9 cellular contexts compared by ENCODE assay signal in the genomic region with DNA sequence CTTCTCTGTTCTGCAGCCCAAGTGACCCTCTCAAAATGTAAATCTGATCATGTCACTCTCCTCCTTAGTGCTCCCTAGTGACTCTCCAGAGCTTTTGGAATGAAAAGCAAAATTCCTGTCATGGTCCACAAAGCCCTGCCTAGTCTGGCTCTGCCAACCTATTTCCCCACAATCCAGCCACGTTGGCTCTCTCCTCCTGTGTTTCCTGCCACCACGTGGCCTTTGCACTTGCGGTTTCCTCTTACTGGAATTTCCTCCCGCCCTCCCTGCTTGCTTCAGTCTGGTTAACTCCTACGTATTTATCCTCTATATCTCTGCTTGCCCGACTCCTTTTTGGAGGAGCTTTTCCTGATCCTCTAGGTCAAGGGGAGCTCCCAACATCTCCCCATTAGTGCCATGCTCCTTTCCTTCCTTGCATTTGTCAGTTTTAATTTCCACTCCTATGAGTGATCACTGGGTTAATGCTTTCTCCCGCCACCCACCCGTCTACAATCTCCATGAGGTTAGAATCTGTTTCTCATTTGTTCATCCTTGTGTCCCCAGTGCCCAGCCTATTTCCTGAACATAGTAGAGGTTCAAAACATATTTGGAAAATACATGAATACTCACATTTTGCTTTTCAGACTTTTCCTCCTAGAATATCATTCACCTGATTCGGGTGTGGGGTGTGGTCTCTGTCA. TPM values are rescaled to one million over a fixed set of nuclear protein-coding genes. Genes with fewer than 3 reads are reported as not detected.
DNase-seq lines count a peak whose midpoint lies in the region; ATAC-seq and TF ChIP-seq lines count a peak whose summit lies in the region.
"Had no signal": no experiment of that assay in that cellular context is flagged by ENCODE, and none has a peak within 500 bp of the region (broad histone marks: within the 10 kb centered on the region; RNA-seq: fewer than 3 reads in every experiment).

No MANE protein-coding gene starts in this region.

- no peaks in the 10 kb centered on the region for H4K20me1 ChIP-seq in mammary epithelial cell (ENCODE audit: insufficient read depth, low read length)

- H2AFZ ChIP-seq in mammary epithelial cell (ENCODE audit: low read depth, low read length), result peak overlapping the region; percentile 24

- no peak for ATAC-seq in GM18520 (IDR thresholded peaks at IDR 0.05; ENCODE audit: unreplicated experiment)

- DNase-seq in HL-60 (ENCODE audit: low read depth in 1 of 2, low spot score in 1 of 2) (peak in 1 of 2 experiments; percentile 36), mammary epithelial cell (peak; percentile 75), left kidney (ENCODE audit: low read depth, low spot score) (peak; percentile 34), tibial artery (peak; percentile 85 to 94), DMS 273 treated with DMSO at 0.1 percent for 48 hours (lab: John Stamatoyannopoulos, UW) (no peak), cerebellar cortex (ENCODE audit: low spot score) (no peak), NK-92 (lab: John Stamatoyannopoulos, UW; ENCODE audit: unreplicated experiment) (no peak)
- DNase-seq: NCI-H187 treated with DMSO at 0.1 percent for 48 hours had no signal

- BruUV-seq in mammary epithelial cell (replicated peaks; lab: Mats Ljungman, UMichigan), result no TSS peak

- in situ Hi-C loops in mammary epithelial cell (cut with MboI; ENCODE audit: low sequenced_read_pairs in 2 of 2), result no loop called here

- H3K36me3 ChIP-seq in mammary epithelial cell (ENCODE audit: insufficient read depth, low read length), result peaks cover 9% of the 10 kb centered on the region
- peaks cover 36 to 62% (median 54%) of the 10 kb centered on the region in 3 donors for H3K36me3 ChIP-seq in tibial artery

- H3K4me3 ChIP-seq in HL-60 (replicated peaks; ENCODE audit: insufficient read depth, low read length) (no peak overlapping the region), mammary epithelial cell (replicated peaks in 1 of 3; ENCODE audit: insufficient read depth in 1 of 3, low read depth in 2 of 3, low read length in 3 of 3) (no peak overlapping the region), tibial artery (peak overlapping the region; percentile 31 to 43)

- H3K27me3 ChIP-seq in HL-60 (ENCODE audit: insufficient read depth, poor library complexity, severe bottlenecking) (no peaks in the 10 kb centered on the region), mammary epithelial cell (ENCODE audit: insufficient read depth, low read length) (no peaks in the 10 kb centered on the region), tibial artery (no peaks in the 10 kb centered on the region)

- H3K27ac ChIP-seq in HL-60 (replicated peaks) (peak overlapping the region; percentile 45), mammary epithelial cell (ENCODE audit: insufficient read depth, low read depth, low read length) (peak overlapping the region; percentile 46), tibial artery (peak overlapping the region; percentile 83 to 85)

- H3K9ac ChIP-seq in mammary epithelial cell (ENCODE audit: insufficient read depth, low read length), result no peak overlapping the region

- H3K4me2 ChIP-seq in mammary epithelial cell (ENCODE audit: insufficient read depth, low read depth, low read length), result peak overlapping the region; percentile 32

- H3K4me1 ChIP-seq in mammary epithelial cell (ENCODE audit: insufficient read depth, low read length), result peaks cover 28% of the 10 kb centered on the region
- H3K4me1 ChIP-seq in tibial artery, result peaks cover 3 to 91% (median 59%) of the 10 kb centered on the region in 4 donors

- CTCF ChIA-PET in mammary epithelial cell (lab: Charles Lee; ENCODE audit: low non-redundant PET), result no interaction called here

- intact Hi-C loops in mammary epithelial cell (cut with micrococcal nuclease), result no loop called here
- intact Hi-C loops in tibial artery (cut with DNase I; ENCODE audit: low total_unique reads), result loop anchor here (10.0 kb wide), 1 partner anchor 143 kb away; no protein-coding TSS in a partner anchor

- WGBS in mammary epithelial cell (ENCODE audit: low coverage, missing lambda C conversion rate), result 29% methylated on average over 7 of the region's 9 CpGs

- dilution Hi-C loops in mammary epithelial cell (cut with HindIII; ENCODE audit: low sequenced_read_pairs), result no loop called here

- no peak for TF ChIP-seq CTCF in HL-60 (IDR thresholded peaks at IDR 0.05; ENCODE audit: insufficient read depth, low read length)
- TF ChIP-seq CTCF in mammary epithelial cell (conservative IDR thresholded peaks at IDR 0.05 in 1 of 2, IDR thresholded peaks at IDR 0.05 in 1 of 2; ENCODE audit: extremely low read depth in 1 of 2, insufficient read depth in 1 of 2, low read depth in 1 of 2, low read length in 2 of 2), result no peak
- TF ChIP-seq CTCF in tibial artery (IDR thresholded peaks at IDR 0.05), result no peak

- H3K9me3 ChIP-seq in mammary epithelial cell (replicated peaks; ENCODE audit: insufficient read depth, low read length) (no peaks in the 10 kb centered on the region), tibial artery (no peaks in the 10 kb centered on the region)

- H3K79me2 ChIP-seq in mammary epithelial cell (ENCODE audit: insufficient read depth, low read length), result peaks cover 80% of the 10 kb centered on the region

RNA-seq across cellular contexts. Expression of gene NNMT, which starts 11.5 kb away (rescaled TPM):
- 100 to 1,000 TPM; 131 to 605 TPM for total RNA-seq in mammary epithelial cell
- 130 TPM for polyA plus RNA-seq in mammary epithelial cell
- polyA minus RNA-seq in mammary epithelial cell, result 88.0 TPM

Comparison
In these comparisons a context has a peak if more than half of its experiments do, and no peak if none do; other contexts are left out.
1. DNase-seq: peak in mammary epithelial cell (single experiment), left kidney (single experiment) and tibial artery (2 of 2); none in DMS 273 treated with DMSO at 0.1 percent for 48 hours (single experiment), cerebellar cortex (single experiment) and NK-92 (single experiment).
2. H3K4me3 ChIP-seq: peak in tibial artery (2 of 2); none in HL-60 (single experiment) and mammary epithelial cell (0 of 3).
3. Peak in every context shown above with its lines, with median percentiles within 50 percentile points of each other: H3K27ac ChIP-seq.